In the genomic region with DNA sequence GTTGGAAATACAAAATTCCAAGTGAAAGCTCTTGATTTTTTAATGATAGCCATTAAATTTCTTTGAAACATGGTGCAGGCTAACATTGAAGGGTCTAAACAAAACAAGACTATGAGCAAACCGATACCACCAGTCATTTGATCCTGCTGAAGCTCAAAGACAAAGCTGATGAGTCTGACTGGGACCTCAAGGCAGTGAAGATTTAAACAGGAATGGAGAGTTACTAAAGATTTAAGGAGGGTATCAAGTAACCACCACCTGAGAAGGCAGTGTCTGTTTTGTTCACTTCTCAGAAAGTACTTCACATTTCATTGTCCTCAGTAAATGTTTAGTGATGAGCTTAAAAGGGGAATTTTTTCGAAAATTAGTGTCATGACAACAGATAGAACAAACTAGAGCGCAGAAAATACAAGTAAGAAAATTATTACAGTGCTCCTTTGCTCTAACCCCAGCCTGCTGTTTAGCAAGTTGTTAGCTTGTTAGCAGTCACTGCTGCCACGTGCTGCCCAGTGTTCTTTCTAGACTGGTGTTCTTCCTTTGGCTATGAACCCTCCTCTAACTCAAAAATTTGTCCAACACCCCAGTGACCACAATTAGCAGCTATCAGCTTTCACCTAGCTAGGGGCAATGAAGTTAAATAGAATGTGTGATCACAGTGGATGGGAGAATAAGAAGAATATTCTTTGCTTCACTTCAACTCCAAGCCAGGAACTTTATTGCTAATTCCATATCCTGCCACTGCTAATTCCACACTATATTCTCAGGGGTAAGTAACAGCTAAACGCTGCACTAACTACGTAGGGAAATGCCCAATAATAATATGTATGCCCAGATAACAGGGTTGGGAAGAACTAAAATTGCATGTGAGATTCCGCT, we compare ENCODE assay signal across 20 cellular contexts. TPM values are rescaled to one million over a fixed set of nuclear protein-coding genes. Genes with fewer than 3 reads are reported as not detected.
DNase-seq lines count a peak whose midpoint lies in the region; ATAC-seq and TF ChIP-seq lines count a peak whose summit lies in the region.
"Had no signal": no experiment of that assay in that cellular context is flagged by ENCODE, and none has a peak within 500 bp of the region (broad histone marks: within the 10 kb centered on the region; RNA-seq: fewer than 3 reads in every experiment).

No MANE protein-coding gene starts in this region.

- H3K4me1 ChIP-seq in HEK293 (ENCODE audit: control insufficient read depth, insufficient read depth, low read length): peaks cover 8% of the 10 kb centered on the region
- peaks cover 21 to 25% of the 10 kb centered on the region in 2 donors for H3K4me1 ChIP-seq in gastrocnemius medialis
- H3K4me1 ChIP-seq: BLaER1 had no signal

- TF ChIP-seq CTCF in HEK293 (tag by site-specific recombination; IDR thresholded peaks at IDR 0.05): no peak
- TF ChIP-seq CTCF in gastrocnemius medialis (IDR thresholded peaks at IDR 0.05 in 4 of 5, conservative IDR thresholded peaks at IDR 0.05 in 1 of 5): no peak

- no peak for TF ChIP-seq POLR2A in gastrocnemius medialis (IDR thresholded peaks at IDR 0.05)

- CTCF ChIA-PET in HEK293 (lab: Yijun Ruan, JAX): interaction anchor here (0.5 kb wide), 1 partner anchor 58 kb away, joined by 4 read pairs; no protein-coding TSS in a partner anchor

- H3K4me3 ChIP-seq in HEK293 (ENCODE audit: low read depth, low read length) (no peak overlapping the region), gastrocnemius medialis (no peak overlapping the region)
- H3K4me3 ChIP-seq: BLaER1, GM12878 had no signal

- no peaks in the 10 kb centered on the region for H3K27me3 Mint-ChIP-seq in memory B cell
- H3K27me3 Mint-ChIP-seq: CD4-positive, alpha-beta memory T cell had no signal

- ATAC-seq in memory B cell (ENCODE audit: low read depth) (no peak), gastrocnemius medialis (peak; percentile 84 to 85), HG03439 (IDR thresholded peaks at IDR 0.05; ENCODE audit: unreplicated experiment) (no peak), GM21360 (IDR thresholded peaks at IDR 0.05; ENCODE audit: unreplicated experiment) (no peak)
- ATAC-seq: GM12878, Right ventricle myocardium inferior had no signal

- DNase-seq in NCI-H69 (lab: John Stamatoyannopoulos, UW) (peak; percentile 36), memory B cell (ENCODE audit: low spot score in 2 of 2) (no peak), gastrocnemius medialis (peak in 1 of 2 donors; percentile 22), HT-29 (ENCODE audit: low spot score) (no peak)
- DNase-seq: CD4-positive, alpha-beta memory T cell; EL; IMR-90; MM.1S; NCI-H1092 treated with DMSO at 0.1 percent for 48 hours; NCI-H146; NCI-H2029 treated with DMSO at 0.1 percent for 48 hours; NCI-H446; SW 1271 had no signal

- peaks cover 19% of the 10 kb centered on the region for H3K36me3 Mint-ChIP-seq in memory B cell

- H3K27ac Mint-ChIP-seq in memory B cell: peak overlapping the region; percentile 57

- H3K27me3 ChIP-seq in gastrocnemius medialis: no peaks in the 10 kb centered on the region
- H3K27me3 ChIP-seq: BLaER1 had no signal

- H3K36me3 ChIP-seq in HEK293 (ENCODE audit: control insufficient read depth in 2 of 2, insufficient read depth in 1 of 2, low read length in 2 of 2) (peaks cover 0 to 10% of the 10 kb centered on the region in 2 experiments; a peak in 1 of 3 replicates), gastrocnemius medialis (no peaks in the 10 kb centered on the region)

- POLR2A ChIA-PET in HEK293 (lab: Yijun Ruan, JAX): interaction anchor here (0.6 to 1.0 kb wide), 2 partner anchors 41 to 1492 kb away, joined by 3 read pairs; partner anchors contain the start of gene YAF2

- H3K9me3 ChIP-seq in HEK293 (ENCODE audit: control insufficient read depth, insufficient read depth, low read depth, low read length) (no peaks in the 10 kb centered on the region), gastrocnemius medialis (no peaks in the 10 kb centered on the region)
- H3K9me3 ChIP-seq: BLaER1 had no signal

- no peak overlapping the region for H3K4me3 Mint-ChIP-seq in memory B cell
- H3K4me3 Mint-ChIP-seq: CD4-positive, alpha-beta memory T cell had no signal

- in situ Hi-C loops in gastrocnemius medialis (cut with MboI; ENCODE audit: low sequenced_read_pairs in 4 of 4): no loop called here

- H3K27ac ChIP-seq in HEK293 (ENCODE audit: extremely low read depth, low read depth, low read length) (no peak overlapping the region), gastrocnemius medialis (peak overlapping the region; percentile 48 to 73 (median 64))
- H3K27ac ChIP-seq: BLaER1, HL-60 had no signal

- H3K9me3 Mint-ChIP-seq in memory B cell: no peaks in the 10 kb centered on the region
- H3K9me3 Mint-ChIP-seq: CD4-positive, alpha-beta memory T cell had no signal

- intact Hi-C loops in gastrocnemius medialis (cut with DNase I; ENCODE audit: low total_unique reads): no loop called here

- peaks cover 2% of the 10 kb centered on the region for H3K4me1 Mint-ChIP-seq in memory B cell

TF ChIP-seq in HEK293, 187 proteins besides CTCF, POLR2A, EP300 and RAD21:
- TF ChIP-seq ZFP3 (tag by site-specific recombination; IDR thresholded peaks at IDR 0.05; ENCODE audit: low read depth) (no peak), PRDM6 (tag by site-specific recombination; IDR thresholded peaks at IDR 0.05) (0 out of 2 replicates have a peak, but pooled peaks have one; percentile 10), ZNF600 (tag by site-specific recombination; IDR thresholded peaks at IDR 0.05) (peak; percentile 95), SP7 (tag by site-specific recombination; IDR thresholded peaks at IDR 0.05) (peak; percentile 60), PRDM1 (tag by site-specific recombination; IDR thresholded peaks at IDR 0.05) (peak; percentile 35; the same call in 1 of the 2 replicates)

RNA-seq across cellular contexts. Expression of gene YAF2, which starts 41.1 kb away (rescaled TPM):
- total RNA-seq in gastrocnemius medialis: 10 to 100 TPM; 38.5 to 66.9 (median 54.5) TPM
- total RNA-seq in HT-29 (2014; rRNA removed; shearing (Covaris generic)): 6.8 and 11.1 TPM in 2 replicates

RNA-seq across cellular contexts. Expression of gene GXYLT1, which starts 52.3 kb away (rescaled TPM):
- 1 to 10 TPM; 4.4 to 5.5 (median 5.0) TPM for total RNA-seq in gastrocnemius medialis
- total RNA-seq in HT-29 (2014; rRNA removed; shearing (Covaris generic)): 4.6 and 6.3 TPM in 2 replicates

Comparison
In these comparisons a context has a peak if more than half of its experiments do, and no peak if none do; other contexts are left out.
1. ATAC-seq: peak in gastrocnemius medialis (2 of 2); none in memory B cell (single experiment), HG03439 (single experiment) and GM21360 (single experiment).